27 cellular contexts compared by ENCODE assay signal in the genomic region with DNA sequence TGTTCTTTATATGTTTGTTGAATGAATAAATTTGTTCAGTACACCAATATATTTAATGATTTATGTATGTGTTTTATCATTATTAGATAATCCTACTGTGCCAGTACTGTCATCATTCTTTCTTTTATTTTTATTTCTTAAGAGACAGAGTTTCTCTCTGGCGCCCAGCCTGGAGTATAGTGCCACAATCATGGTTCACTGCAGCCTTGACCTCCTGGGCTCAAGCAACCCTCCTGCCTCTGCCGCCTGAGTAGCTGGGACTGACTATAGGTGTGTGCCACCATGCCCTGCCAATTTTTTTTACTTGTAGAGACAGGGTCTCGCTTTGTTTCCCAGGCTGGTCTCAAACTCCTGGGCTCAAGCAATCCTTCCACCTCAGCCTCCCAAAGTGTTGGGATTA. TPM values are rescaled to one million over a fixed set of nuclear protein-coding genes. Genes with fewer than 3 reads are reported as not detected.
DNase-seq lines count a peak whose midpoint lies in the region; ATAC-seq, FAIRE-seq and TF ChIP-seq lines count a peak whose summit lies in the region.
"Had no signal": no experiment of that assay in that cellular context is flagged by ENCODE, and none has a peak within 500 bp of the region (broad histone marks: within the 10 kb centered on the region; RNA-seq: fewer than 3 reads in every experiment).

No MANE protein-coding gene starts in this region.

- peaks cover 0 to 4% of the 10 kb centered on the region in 2 donors for H3K4me1 ChIP-seq in small intestine (ENCODE audit: control insufficient read depth in 2 of 2, insufficient read depth in 1 of 2, low read depth in 1 of 2, low read length in 1 of 2)
- H3K4me1 ChIP-seq in esophagus squamous epithelium, result peaks cover 5 to 63% (median 34%) of the 10 kb centered on the region in 3 donors
- H3K4me1 ChIP-seq: BLaER1 had no signal

- no peaks in the 10 kb centered on the region for H3K27me3 Mint-ChIP-seq in effector memory CD8-positive, alpha-beta T cell
- H3K27me3 Mint-ChIP-seq: activated B cell treated with CpG ODN at 0.5 μM for 24 hours had no signal

- H3K36me3 ChIP-seq in MG63 (peaks cover 12% of the 10 kb centered on the region), small intestine (ENCODE audit: control insufficient read depth in 2 of 2, insufficient read depth in 2 of 2, low read length in 2 of 2) (peaks cover 0 to 2% of the 10 kb centered on the region in 2 donors), esophagus squamous epithelium (peaks cover 0 to 40% (median 8%) of the 10 kb centered on the region in 3 donors)

- WGBS in small intestine, 3 donors, result 89 to 95% (median 89%) methylated on average over 3 of the region's 3 CpGs
- 87 to 88% methylated on average over 3 of the region's 3 CpGs for WGBS in esophagus squamous epithelium, 2 donors

- H3K27me3 ChIP-seq in MG63 (no peaks in the 10 kb centered on the region), small intestine (ENCODE audit: control insufficient read depth in 2 of 2, insufficient read depth in 2 of 2, low read length in 2 of 2) (no peaks in the 10 kb centered on the region), esophagus squamous epithelium (no peaks in the 10 kb centered on the region)
- H3K27me3 ChIP-seq: BLaER1, heart right ventricle, sigmoid colon, tibial artery had no signal

- peak; percentile 6 for DNase-seq in Ammon's horn (ENCODE audit: low spot score)
- DNase-seq in MG63, result peak; percentile 10
- DNase-seq in effector memory CD8-positive, alpha-beta T cell, result no peak
- peak; percentile 16 for DNase-seq in renal cortical epithelial cell (ENCODE audit: low read depth)
- DNase-seq in small intestine, result no peak
- DNase-seq in iPS-NIHi11 (ENCODE audit: low spot score), result no peak
- DNase-seq in esophagus squamous epithelium (lab: John Stamatoyannopoulos, UW), result no peak
- DNase-seq: activated B cell treated with CpG ODN at 0.5 μM for 24 hours; activated naive CD4-positive, alpha-beta T cell treated with anti-CD3 and anti-CD28 coated beads for 36 hours; amygdala; Caco-2; effector CD4-positive, alpha-beta T cell; GF-D8; heart right ventricle; NCI-H1048; NCI-H187; NCI-H524 treated with DMSO at 0.1 percent for 48 hours; NK-92 treated with Interleukin-12 subunit alpha and Interleukin-12 subunit beta, amount 100 ng/mL, for 24 hours; posterior cingulate gyrus; sigmoid colon; stimulated activated naive CD8-positive, alpha-beta T cell treated with anti-CD3 and anti-CD28 coated beads, Interleukin-15, Interleukin-2, amounts not matched to agents 100 U/mL and 50 U/mL, for 24 hours; tibial artery had no signal

- no peak for FAIRE-seq in small intestine (lab: Jason Lieb, UNC)
- FAIRE-seq: colon had no signal

- no peak for TF ChIP-seq CTCF in esophagus squamous epithelium (IDR thresholded peaks at IDR 0.05)

- peaks cover 50 to 59% of the 10 kb centered on the region in 2 donors for H3K4me1 Mint-ChIP-seq in effector memory CD8-positive, alpha-beta T cell (ENCODE audit: low read depth in 2 of 2)

- no peak for ATAC-seq in effector memory CD8-positive, alpha-beta T cell (replicated peaks)
- ATAC-seq in GM18517 (IDR thresholded peaks at IDR 0.05; ENCODE audit: unreplicated experiment), result no peak
- ATAC-seq: stimulated activated naive CD8-positive, alpha-beta T cell treated with anti-CD3 and anti-CD28 coated beads, Interleukin-15, Interleukin-2, amounts not matched to agents 100 U/mL and 50 U/mL, for 24 hours had no signal

- no peak overlapping the region for H3K4me3 Mint-ChIP-seq in effector memory CD8-positive, alpha-beta T cell
- H3K4me3 Mint-ChIP-seq: activated B cell treated with CpG ODN at 0.5 μM for 24 hours; activated naive CD4-positive, alpha-beta T cell treated with anti-CD3 and anti-CD28 coated beads for 36 hours; activated T-helper 1 cell treated with anti-CD3 and anti-CD28 coated beads, Interleukin-12 subunit alpha, Interleukin-12 subunit beta, Interleukin-2, Interleukin-4 antibody, amounts not matched to agents 30 ng/mL and 10 ng/mL and 1 ng/mL, durations not matched to agents 14 hours and 24 hours and 36 hours had no signal

- no peaks in the 10 kb centered on the region for H3K9me3 Mint-ChIP-seq in effector memory CD8-positive, alpha-beta T cell
- H3K9me3 Mint-ChIP-seq: activated naive CD4-positive, alpha-beta T cell treated with anti-CD3 and anti-CD28 coated beads for 36 hours; activated T-helper 1 cell treated with anti-CD3 and anti-CD28 coated beads, Interleukin-12 subunit alpha, Interleukin-12 subunit beta, Interleukin-2, Interleukin-4 antibody, amounts not matched to agents 30 ng/mL and 10 ng/mL and 1 ng/mL, durations not matched to agents 14 hours and 24 hours and 36 hours had no signal

- no peak overlapping the region for H3K4me3 ChIP-seq in MG63
- H3K4me3 ChIP-seq in small intestine (ENCODE audit: low read depth in 1 of 2, low read length in 2 of 2), result no peak overlapping the region
- no peak overlapping the region for H3K4me3 ChIP-seq in esophagus squamous epithelium
- H3K4me3 ChIP-seq: BLaER1, heart right ventricle, sigmoid colon, tibial artery had no signal

- peaks cover 61% of the 10 kb centered on the region for H3K36me3 Mint-ChIP-seq in effector memory CD8-positive, alpha-beta T cell (ENCODE audit: insufficient read depth)

- H3K27ac Mint-ChIP-seq in effector memory CD8-positive, alpha-beta T cell, result peak overlapping the region; percentile 75 to 82
- H3K27ac Mint-ChIP-seq: activated B cell treated with CpG ODN at 0.5 μM for 24 hours; activated T-helper 1 cell treated with anti-CD3 and anti-CD28 coated beads, Interleukin-12 subunit alpha, Interleukin-12 subunit beta, Interleukin-2, Interleukin-4 antibody, amounts not matched to agents 30 ng/mL and 10 ng/mL and 1 ng/mL, durations not matched to agents 14 hours and 24 hours and 36 hours had no signal

- TF ChIP-seq POLR2A in esophagus squamous epithelium (IDR thresholded peaks at IDR 0.05), result no peak

- H3K9me3 ChIP-seq in MG63 (no peaks in the 10 kb centered on the region), small intestine (ENCODE audit: control insufficient read depth, low read depth) (no peaks in the 10 kb centered on the region), esophagus squamous epithelium (no peaks in the 10 kb centered on the region)
- H3K9me3 ChIP-seq: BLaER1, Caco-2, sigmoid colon, tibial artery had no signal

- H3K27ac ChIP-seq in small intestine (ENCODE audit: low read depth in 1 of 2, low read length in 1 of 2) (peak overlapping the region in 1 of 2 donors; percentile 10), esophagus squamous epithelium (peak overlapping the region in 1 of 4 donors; percentile 69)
- H3K27ac ChIP-seq: BLaER1, heart right ventricle, HL-60, sigmoid colon, tibial artery had no signal

- intact Hi-C loops in esophagus squamous epithelium (cut with DNase I), result no loop called here

RNA-seq across cellular contexts. Expression of a gene that starts 41.8 kb away (rescaled TPM):
- total RNA-seq in MG63 (2014; rRNA removed; shearing (Covaris generic); ENCODE audit: low replicate concordance), result 66.4 and 179 TPM in 2 replicates
- total RNA-seq in renal cortical epithelial cell (103 and 169 TPM in 2 replicates), esophagus squamous epithelium (10 to 100 TPM; 33.4 to 91.6 (median 78.8) TPM)
- 10 to 100 TPM; 40.2 to 58.4 (median 42.2) TPM for polyA plus RNA-seq in small intestine

Comparison
In these comparisons a context has a peak if more than half of its experiments do, and no peak if none do; other contexts are left out.
1. DNase-seq: peak in Ammon's horn (single experiment), MG63 (single experiment) and renal cortical epithelial cell (single experiment); none in effector memory CD8-positive, alpha-beta T cell (0 of 3), small intestine (single experiment), iPS-NIHi11 (single experiment) and esophagus squamous epithelium (single experiment).